ENCODE assay signal across 1 cellular context in the genomic region with DNA sequence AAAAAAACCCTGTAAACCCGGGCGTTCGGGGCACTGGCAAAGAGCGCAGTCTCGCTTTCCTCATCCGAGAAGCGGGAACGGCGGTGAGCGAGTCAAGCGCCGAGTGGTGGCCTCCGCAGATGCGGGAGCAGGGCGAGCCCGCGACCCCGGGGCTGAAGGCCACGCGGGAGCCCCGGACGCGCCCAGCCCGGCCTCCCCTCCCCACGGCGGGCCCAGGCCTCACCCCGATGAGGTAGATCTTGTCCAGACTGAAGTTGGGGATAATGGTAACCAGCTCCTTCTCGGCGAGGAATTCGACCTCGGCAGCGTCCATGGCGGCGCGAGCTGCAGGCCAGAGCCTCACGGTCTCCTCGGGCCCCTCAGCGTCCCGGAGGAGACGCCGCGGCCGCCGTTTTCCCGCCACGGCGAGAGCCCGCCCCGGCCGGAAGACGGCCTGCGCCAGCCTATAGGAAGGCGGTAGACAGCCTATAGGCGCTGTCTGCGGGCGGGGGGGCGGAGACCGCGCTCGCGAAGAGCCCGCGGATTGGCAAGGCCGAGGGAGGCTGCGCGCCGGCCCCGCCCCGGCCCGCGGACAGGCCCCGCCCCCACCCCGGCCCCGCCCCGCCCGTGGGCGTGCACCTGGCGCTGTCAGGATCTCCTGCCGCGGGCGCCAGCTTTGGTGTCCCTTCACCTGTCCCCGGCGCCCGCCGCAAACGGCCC.
TF ChIP-seq lines count a peak whose summit lies in the region.

A gene (minus strand): TSS at position 369 of the 699 bp plus-strand sequence. CDS start 56 bp downstream, at position 313.

TF ChIP-seq in GM12878, 131 proteins besides CTCF, POLR2A, EP300 and RAD21 (continued from another document and continues in another):
- TF ChIP-seq, protein P1, sequence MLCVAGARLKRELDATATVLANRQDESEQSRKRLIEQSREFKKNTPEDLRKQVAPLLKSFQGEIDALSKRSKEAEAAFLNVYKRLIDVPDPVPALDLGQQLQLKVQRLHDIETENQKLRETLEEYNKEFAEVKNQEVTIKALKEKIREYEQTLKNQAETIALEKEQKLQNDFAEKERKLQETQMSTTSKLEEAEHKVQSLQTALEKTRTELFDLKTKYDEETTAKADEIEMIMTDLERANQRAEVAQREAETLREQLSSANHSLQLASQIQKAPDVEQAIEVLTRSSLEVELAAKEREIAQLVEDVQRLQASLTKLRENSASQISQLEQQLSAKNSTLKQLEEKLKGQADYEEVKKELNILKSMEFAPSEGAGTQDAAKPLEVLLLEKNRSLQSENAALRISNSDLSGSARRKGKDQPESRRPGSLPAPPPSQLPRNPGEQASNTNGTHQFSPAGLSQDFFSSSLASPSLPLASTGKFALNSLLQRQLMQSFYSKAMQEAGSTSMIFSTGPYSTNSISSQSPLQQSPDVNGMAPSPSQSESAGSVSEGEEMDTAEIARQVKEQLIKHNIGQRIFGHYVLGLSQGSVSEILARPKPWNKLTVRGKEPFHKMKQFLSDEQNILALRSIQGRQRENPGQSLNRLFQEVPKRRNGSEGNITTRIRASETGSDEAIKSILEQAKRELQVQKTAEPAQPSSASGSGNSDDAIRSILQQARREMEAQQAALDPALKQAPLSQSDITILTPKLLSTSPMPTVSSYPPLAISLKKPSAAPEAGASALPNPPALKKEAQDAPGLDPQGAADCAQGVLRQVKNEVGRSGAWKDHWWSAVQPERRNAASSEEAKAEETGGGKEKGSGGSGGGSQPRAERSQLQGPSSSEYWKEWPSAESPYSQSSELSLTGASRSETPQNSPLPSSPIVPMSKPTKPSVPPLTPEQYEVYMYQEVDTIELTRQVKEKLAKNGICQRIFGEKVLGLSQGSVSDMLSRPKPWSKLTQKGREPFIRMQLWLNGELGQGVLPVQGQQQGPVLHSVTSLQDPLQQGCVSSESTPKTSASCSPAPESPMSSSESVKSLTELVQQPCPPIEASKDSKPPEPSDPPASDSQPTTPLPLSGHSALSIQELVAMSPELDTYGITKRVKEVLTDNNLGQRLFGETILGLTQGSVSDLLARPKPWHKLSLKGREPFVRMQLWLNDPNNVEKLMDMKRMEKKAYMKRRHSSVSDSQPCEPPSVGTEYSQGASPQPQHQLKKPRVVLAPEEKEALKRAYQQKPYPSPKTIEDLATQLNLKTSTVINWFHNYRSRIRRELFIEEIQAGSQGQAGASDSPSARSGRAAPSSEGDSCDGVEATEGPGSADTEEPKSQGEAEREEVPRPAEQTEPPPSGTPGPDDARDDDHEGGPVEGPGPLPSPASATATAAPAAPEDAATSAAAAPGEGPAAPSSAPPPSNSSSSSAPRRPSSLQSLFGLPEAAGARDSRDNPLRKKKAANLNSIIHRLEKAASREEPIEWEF (IDR thresholded peaks at IDR 0.05; ENCODE audit: insufficient replicate concordance, low read depth, low read length), result no peak
- TF ChIP-seq MYB (IDR thresholded peaks at IDR 0.05; ENCODE audit: borderline replicate concordance, low read depth, low read length), result no peak
- TF ChIP-seq, protein P2, sequence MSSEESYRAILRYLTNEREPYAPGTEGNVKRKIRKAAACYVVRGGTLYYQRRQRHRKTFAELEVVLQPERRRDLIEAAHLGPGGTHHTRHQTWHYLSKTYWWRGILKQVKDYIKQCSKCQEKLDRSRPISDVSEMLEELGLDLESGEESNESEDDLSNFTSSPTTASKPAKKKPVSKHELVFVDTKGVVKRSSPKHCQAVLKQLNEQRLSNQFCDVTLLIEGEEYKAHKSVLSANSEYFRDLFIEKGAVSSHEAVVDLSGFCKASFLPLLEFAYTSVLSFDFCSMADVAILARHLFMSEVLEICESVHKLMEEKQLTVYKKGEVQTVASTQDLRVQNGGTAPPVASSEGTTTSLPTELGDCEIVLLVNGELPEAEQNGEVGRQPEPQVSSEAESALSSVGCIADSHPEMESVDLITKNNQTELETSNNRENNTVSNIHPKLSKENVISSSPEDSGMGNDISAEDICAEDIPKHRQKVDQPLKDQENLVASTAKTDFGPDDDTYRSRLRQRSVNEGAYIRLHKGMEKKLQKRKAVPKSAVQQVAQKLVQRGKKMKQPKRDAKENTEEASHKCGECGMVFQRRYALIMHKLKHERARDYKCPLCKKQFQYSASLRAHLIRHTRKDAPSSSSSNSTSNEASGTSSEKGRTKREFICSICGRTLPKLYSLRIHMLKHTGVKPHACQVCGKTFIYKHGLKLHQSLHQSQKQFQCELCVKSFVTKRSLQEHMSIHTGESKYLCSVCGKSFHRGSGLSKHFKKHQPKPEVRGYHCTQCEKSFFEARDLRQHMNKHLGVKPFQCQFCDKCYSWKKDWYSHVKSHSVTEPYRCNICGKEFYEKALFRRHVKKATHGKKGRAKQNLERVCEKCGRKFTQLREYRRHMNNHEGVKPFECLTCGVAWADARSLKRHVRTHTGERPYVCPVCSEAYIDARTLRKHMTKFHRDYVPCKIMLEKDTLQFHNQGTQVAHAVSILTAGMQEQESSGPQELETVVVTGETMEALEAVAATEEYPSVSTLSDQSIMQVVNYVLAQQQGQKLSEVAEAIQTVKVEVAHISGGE (CRISPR knock-in tag; IDR thresholded peaks at IDR 0.05), result no peak
- TF ChIP-seq CHD2 (IDR thresholded peaks at IDR 0.05; ENCODE audit: borderline replicate concordance, low read depth, low read length), result peak; percentile 86
- TF ChIP-seq NR2C2 (IDR thresholded peaks at IDR 0.05; ENCODE audit: borderline replicate concordance, control insufficient read depth, insufficient read length, low read depth), result no peak
- TF ChIP-seq, protein P3, sequence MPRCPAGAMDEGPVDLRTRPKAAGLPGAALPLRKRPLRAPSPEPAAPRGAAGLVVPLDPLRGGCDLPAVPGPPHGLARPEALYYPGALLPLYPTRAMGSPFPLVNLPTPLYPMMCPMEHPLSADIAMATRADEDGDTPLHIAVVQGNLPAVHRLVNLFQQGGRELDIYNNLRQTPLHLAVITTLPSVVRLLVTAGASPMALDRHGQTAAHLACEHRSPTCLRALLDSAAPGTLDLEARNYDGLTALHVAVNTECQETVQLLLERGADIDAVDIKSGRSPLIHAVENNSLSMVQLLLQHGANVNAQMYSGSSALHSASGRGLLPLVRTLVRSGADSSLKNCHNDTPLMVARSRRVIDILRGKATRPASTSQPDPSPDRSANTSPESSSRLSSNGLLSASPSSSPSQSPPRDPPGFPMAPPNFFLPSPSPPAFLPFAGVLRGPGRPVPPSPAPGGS (IDR thresholded peaks at IDR 0.05; ENCODE audit: borderline replicate concordance, insufficient read depth, low read depth, low read length, poor library complexity, severe bottlenecking), result no peak
- TF ChIP-seq FOXM1 (IDR thresholded peaks at IDR 0.05; ENCODE audit: low read depth, low read length), result no peak
- TF ChIP-seq NRF1 (conservative IDR thresholded peaks at IDR 0.05; ENCODE audit: low read depth, low read length), result no peak
- TF ChIP-seq CREB1 (IDR thresholded peaks at IDR 0.05; ENCODE audit: low read depth), result peak; percentile 54
- TF ChIP-seq SIN3A (IDR thresholded peaks at IDR 0.05; ENCODE audit: low read depth, low read length), result peak; percentile 69; the same call in 1 of the 2 replicates
- no peak for TF ChIP-seq BCL11A (IDR thresholded peaks at IDR 0.05; ENCODE audit: low read depth, low read length)
- TF ChIP-seq FOS (IDR thresholded peaks at IDR 0.05; ENCODE audit: borderline replicate concordance, extremely low read depth, insufficient read length), result peak; percentile 50
- no peak for TF ChIP-seq MEF2B (IDR thresholded peaks at IDR 0.05; ENCODE audit: partially characterized antibody, poor library complexity, severe bottlenecking)
- TF ChIP-seq WRNIP1 (IDR thresholded peaks at IDR 0.05; ENCODE audit: borderline replicate concordance, low read depth, low read length), result no peak
- TF ChIP-seq CEBPB (IDR thresholded peaks at IDR 0.05; ENCODE audit: borderline replicate concordance in 1 of 2, low read depth in 2 of 2, low read length in 2 of 2), result no peak
- TF ChIP-seq RCOR1 (conservative IDR thresholded peaks at IDR 0.05; ENCODE audit: low read depth, low read length), result no peak
- TF ChIP-seq, protein P4, sequence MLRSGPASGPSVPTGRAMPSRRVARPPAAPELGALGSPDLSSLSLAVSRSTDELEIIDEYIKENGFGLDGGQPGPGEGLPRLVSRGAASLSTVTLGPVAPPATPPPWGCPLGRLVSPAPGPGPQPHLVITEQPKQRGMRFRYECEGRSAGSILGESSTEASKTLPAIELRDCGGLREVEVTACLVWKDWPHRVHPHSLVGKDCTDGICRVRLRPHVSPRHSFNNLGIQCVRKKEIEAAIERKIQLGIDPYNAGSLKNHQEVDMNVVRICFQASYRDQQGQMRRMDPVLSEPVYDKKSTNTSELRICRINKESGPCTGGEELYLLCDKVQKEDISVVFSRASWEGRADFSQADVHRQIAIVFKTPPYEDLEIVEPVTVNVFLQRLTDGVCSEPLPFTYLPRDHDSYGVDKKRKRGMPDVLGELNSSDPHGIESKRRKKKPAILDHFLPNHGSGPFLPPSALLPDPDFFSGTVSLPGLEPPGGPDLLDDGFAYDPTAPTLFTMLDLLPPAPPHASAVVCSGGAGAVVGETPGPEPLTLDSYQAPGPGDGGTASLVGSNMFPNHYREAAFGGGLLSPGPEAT (IDR thresholded peaks at IDR 0.05; ENCODE audit: low read depth), result no peak
- TF ChIP-seq PAX8 (IDR thresholded peaks at IDR 0.05), result no peak
- no peak for TF ChIP-seq SMC3 (IDR thresholded peaks at IDR 0.05; ENCODE audit: borderline replicate concordance, low read length)
- TF ChIP-seq RUNX3 (IDR thresholded peaks at IDR 0.05; ENCODE audit: low read length), result no peak
- TF ChIP-seq CREM (IDR thresholded peaks at IDR 0.05; ENCODE audit: low read depth), result peak; percentile 54; the same call in 1 of the 2 replicates
- no peak for TF ChIP-seq CHD1 (IDR thresholded peaks at IDR 0.05; ENCODE audit: low read depth, low read length)
- TF ChIP-seq TCF7 (IDR thresholded peaks at IDR 0.05; ENCODE audit: borderline replicate concordance), result no peak
- peak in 1 of 2 experiments; percentile 51; a peak in 1 of 3 replicates for TF ChIP-seq EGR1 (IDR thresholded peaks at IDR 0.05; ENCODE audit: borderline replicate concordance in 1 of 2, low read depth in 2 of 2, low read length in 2 of 2)
- no peak for TF ChIP-seq IRF4 (IDR thresholded peaks at IDR 0.05; ENCODE audit: low read depth, low read length)
- TF ChIP-seq, protein P5, sequence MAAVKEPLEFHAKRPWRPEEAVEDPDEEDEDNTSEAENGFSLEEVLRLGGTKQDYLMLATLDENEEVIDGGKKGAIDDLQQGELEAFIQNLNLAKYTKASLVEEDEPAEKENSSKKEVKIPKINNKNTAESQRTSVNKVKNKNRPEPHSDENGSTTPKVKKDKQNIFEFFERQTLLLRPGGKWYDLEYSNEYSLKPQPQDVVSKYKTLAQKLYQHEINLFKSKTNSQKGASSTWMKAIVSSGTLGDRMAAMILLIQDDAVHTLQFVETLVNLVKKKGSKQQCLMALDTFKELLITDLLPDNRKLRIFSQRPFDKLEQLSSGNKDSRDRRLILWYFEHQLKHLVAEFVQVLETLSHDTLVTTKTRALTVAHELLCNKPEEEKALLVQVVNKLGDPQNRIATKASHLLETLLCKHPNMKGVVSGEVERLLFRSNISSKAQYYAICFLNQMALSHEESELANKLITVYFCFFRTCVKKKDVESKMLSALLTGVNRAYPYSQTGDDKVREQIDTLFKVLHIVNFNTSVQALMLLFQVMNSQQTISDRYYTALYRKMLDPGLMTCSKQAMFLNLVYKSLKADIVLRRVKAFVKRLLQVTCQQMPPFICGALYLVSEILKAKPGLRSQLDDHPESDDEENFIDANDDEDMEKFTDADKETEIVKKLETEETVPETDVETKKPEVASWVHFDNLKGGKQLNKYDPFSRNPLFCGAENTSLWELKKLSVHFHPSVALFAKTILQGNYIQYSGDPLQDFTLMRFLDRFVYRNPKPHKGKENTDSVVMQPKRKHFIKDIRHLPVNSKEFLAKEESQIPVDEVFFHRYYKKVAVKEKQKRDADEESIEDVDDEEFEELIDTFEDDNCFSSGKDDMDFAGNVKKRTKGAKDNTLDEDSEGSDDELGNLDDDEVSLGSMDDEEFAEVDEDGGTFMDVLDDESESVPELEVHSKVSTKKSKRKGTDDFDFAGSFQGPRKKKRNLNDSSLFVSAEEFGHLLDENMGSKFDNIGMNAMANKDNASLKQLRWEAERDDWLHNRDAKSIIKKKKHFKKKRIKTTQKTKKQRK (IDR thresholded peaks at IDR 0.05; ENCODE audit: low read depth, low read length), result peak; percentile 28; the same call in 1 of the 2 replicates
- TF ChIP-seq SUZ12 (IDR thresholded peaks at IDR 0.05; ENCODE audit: unreplicated experiment), result no peak
- TF ChIP-seq STAT1 (conservative IDR thresholded peaks at IDR 0.05), result no peak
- peak; percentile 80 for TF ChIP-seq LARP7 (IDR thresholded peaks at IDR 0.05)
- peak; percentile 100 for TF ChIP-seq RB1 (IDR thresholded peaks at IDR 0.05; ENCODE audit: borderline replicate concordance)
- no peak for TF ChIP-seq ZSCAN29 (IDR thresholded peaks at IDR 0.05)
- peak; percentile 45 for TF ChIP-seq KLF5 (IDR thresholded peaks at IDR 0.05; ENCODE audit: partially characterized antibody)
- TF ChIP-seq HDAC6 (IDR thresholded peaks at IDR 0.05; ENCODE audit: unreplicated experiment), result no peak
- no peak for TF ChIP-seq MYC (IDR thresholded peaks at IDR 0.05; ENCODE audit: insufficient read depth, insufficient read length, insufficient replicate concordance, low read length, severe bottlenecking)
- TF ChIP-seq, protein P6, sequence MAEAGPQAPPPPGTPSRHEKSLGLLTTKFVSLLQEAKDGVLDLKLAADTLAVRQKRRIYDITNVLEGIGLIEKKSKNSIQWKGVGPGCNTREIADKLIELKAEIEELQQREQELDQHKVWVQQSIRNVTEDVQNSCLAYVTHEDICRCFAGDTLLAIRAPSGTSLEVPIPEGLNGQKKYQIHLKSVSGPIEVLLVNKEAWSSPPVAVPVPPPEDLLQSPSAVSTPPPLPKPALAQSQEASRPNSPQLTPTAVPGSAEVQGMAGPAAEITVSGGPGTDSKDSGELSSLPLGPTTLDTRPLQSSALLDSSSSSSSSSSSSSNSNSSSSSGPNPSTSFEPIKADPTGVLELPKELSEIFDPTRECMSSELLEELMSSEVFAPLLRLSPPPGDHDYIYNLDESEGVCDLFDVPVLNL (IDR thresholded peaks at IDR 0.05; ENCODE audit: low read depth, low read length), result peak; percentile 93
- no peak; the same call in 1 of the 2 replicates for TF ChIP-seq DPF2 (IDR thresholded peaks at IDR 0.05)
- no peak for TF ChIP-seq EZH2 (IDR thresholded peaks at IDR 0.05; ENCODE audit: borderline replicate concordance, control insufficient read depth, low read depth, low read length)
- TF ChIP-seq ZNF274 (IDR thresholded peaks at IDR 0.05; ENCODE audit: insufficient read depth, insufficient read length), result no peak
- TF ChIP-seq RFX5 (IDR thresholded peaks at IDR 0.05; ENCODE audit: low read depth, low read length), result no peak
- TF ChIP-seq CHD4 (IDR thresholded peaks at IDR 0.05), result no peak
- no peak for TF ChIP-seq ATF7 (IDR thresholded peaks at IDR 0.05; ENCODE audit: low read depth)
- no peak for TF ChIP-seq MEF2A (IDR thresholded peaks at IDR 0.05; ENCODE audit: insufficient read depth, low read depth, low read length)
- TF ChIP-seq, protein P7, sequence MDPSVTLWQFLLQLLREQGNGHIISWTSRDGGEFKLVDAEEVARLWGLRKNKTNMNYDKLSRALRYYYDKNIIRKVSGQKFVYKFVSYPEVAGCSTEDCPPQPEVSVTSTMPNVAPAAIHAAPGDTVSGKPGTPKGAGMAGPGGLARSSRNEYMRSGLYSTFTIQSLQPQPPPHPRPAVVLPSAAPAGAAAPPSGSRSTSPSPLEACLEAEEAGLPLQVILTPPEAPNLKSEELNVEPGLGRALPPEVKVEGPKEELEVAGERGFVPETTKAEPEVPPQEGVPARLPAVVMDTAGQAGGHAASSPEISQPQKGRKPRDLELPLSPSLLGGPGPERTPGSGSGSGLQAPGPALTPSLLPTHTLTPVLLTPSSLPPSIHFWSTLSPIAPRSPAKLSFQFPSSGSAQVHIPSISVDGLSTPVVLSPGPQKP (IDR thresholded peaks at IDR 0.05; ENCODE audit: low read depth, low read length), result 0 out of 2 replicates have a peak, but pooled peaks have one; percentile 42
- no peak for TF ChIP-seq PAX5 (IDR thresholded peaks at IDR 0.05; ENCODE audit: borderline replicate concordance, low read depth, low read length)
